11 cellular contexts compared by ENCODE assay signal in genomic region chrX:33211356-33212254, GRCh38. TPM values are rescaled to one million over a fixed set of nuclear protein-coding genes. Genes with fewer than 3 reads are reported as not detected.
DNase-seq lines count a peak whose midpoint lies in the region; ATAC-seq and TF ChIP-seq lines count a peak whose summit lies in the region.
"Had no signal": no experiment of that assay in that cellular context is flagged by ENCODE, and none has a peak within 500 bp of the region (broad histone marks: within the 10 kb centered on the region; RNA-seq: fewer than 3 reads in every experiment).

TSS of gene DMD (minus strand) at chrX:33211549. CDS start at chrX:33211312, 237 bp downstream.

- no TSS peak for BruUV-seq in Calu3 (replicated peaks; lab: Mats Ljungman, UMichigan)

- H3K36me3 Mint-ChIP-seq in Calu3 (ENCODE audit: insufficient read depth, unreplicated experiment), result peaks cover 4% of the 10 kb centered on the region

- no peak within 1 kb of the TSS for H3K27ac Mint-ChIP-seq in Calu3 (ENCODE audit: unreplicated experiment)

- peak within 1 kb of the TSS; percentile 48 for H3K4me3 Mint-ChIP-seq in Calu3 (ENCODE audit: low read depth, unreplicated experiment)

- in situ Hi-C loops in brain microvascular endothelial cell (cut with HindIII; ENCODE audit: low pct_ligation_motif_present, low sequenced_read_pairs), result no loop called here

- intact Hi-C loops in Calu3 (cut with micrococcal nuclease; ENCODE audit: unreplicated experiment), result no loop called here

- H3K36me3 ChIP-seq in brain microvascular endothelial cell (replicated peaks), result no peaks in the 10 kb centered on the region
- H3K36me3 ChIP-seq: HAP-1 had no signal

- DNase-seq in Calu3, result peak; percentile 46
- DNase-seq in brain microvascular endothelial cell, result peak; percentile 89
- DNase-seq in inferior parietal cortex (ENCODE audit: extremely low spot score), result peak; percentile 30
- DNase-seq in pulmonary artery endothelial cell (ENCODE audit: low read depth, low spot score), result peak; percentile 47
- DNase-seq in activated effector memory CD4-positive, alpha-beta T cell treated with anti-CD3 and anti-CD28 coated beads, Interleukin-2, amount 50 U/mL, for 16 hours, result no peak
- no peak for DNase-seq in stimulated activated CD4-positive, alpha-beta T cell treated with anti-CD3 and anti-CD28 coated beads, Interleukin-12 subunit alpha, Interleukin-12 subunit beta, amount 100 ng/mL, for 4 hours
- DNase-seq in DMS 273 treated with DMSO at 0.1 percent for 48 hours (lab: John Stamatoyannopoulos, UW), result no peak
- DNase-seq: NCI-H2171 had no signal

- H3K9me3 Mint-ChIP-seq in Calu3 (ENCODE audit: low read depth, unreplicated experiment), result no peaks in the 10 kb centered on the region

- peak within 1 kb of the TSS; percentile 55 for H3K4me3 ChIP-seq in brain microvascular endothelial cell (ENCODE audit: low read depth, low read length)
- H3K4me3 ChIP-seq: HAP-1 had no signal

- peak within 1 kb of the TSS; percentile 73 for H3K27ac ChIP-seq in brain microvascular endothelial cell

- ATAC-seq in HG03442 (IDR thresholded peaks at IDR 0.05; ENCODE audit: unreplicated experiment), result no peak
- ATAC-seq: left colon had no signal

- CTCF ChIA-PET in Calu3 (lab: Charles Lee), result interaction anchor here (0.5 kb wide), 1 partner anchor 755 kb away, joined by 3 read pairs; no protein-coding TSS in a partner anchor

- H3K27me3 Mint-ChIP-seq in Calu3 (ENCODE audit: unreplicated experiment), result no peaks in the 10 kb centered on the region

- no peak for TF ChIP-seq CTCF in Calu3 (IDR thresholded peaks at IDR 0.05; ENCODE audit: unreplicated experiment)
- peak; percentile 15 for TF ChIP-seq CTCF in brain microvascular endothelial cell (IDR thresholded peaks at IDR 0.05; ENCODE audit: low read depth, low read length, missing control alignments)

- peaks cover 4% of the 10 kb centered on the region for H3K4me1 Mint-ChIP-seq in Calu3 (ENCODE audit: low read depth, unreplicated experiment)

- no peaks in the 10 kb centered on the region for H3K27me3 ChIP-seq in brain microvascular endothelial cell (replicated peaks)

RNA-seq across cellular contexts. Expression of gene DMD, which starts in this region (rescaled TPM):
- total RNA-seq in Calu3 (2022) (7.6 and 11.6 TPM in 2 replicates), pulmonary artery endothelial cell (4.0 and 5.7 TPM in 2 replicates)

Comparison
In these comparisons a context has a peak if more than half of its experiments do, and no peak if none do; other contexts are left out.
1. DNase-seq: peak in Calu3 (single experiment), brain microvascular endothelial cell (single experiment), inferior parietal cortex (single experiment) and pulmonary artery endothelial cell (single experiment); none in activated effector memory CD4-positive, alpha-beta T cell treated with anti-CD3 and anti-CD28 coated beads, Interleukin-2, amount 50 U/mL, for 16 hours (single experiment), stimulated activated CD4-positive, alpha-beta T cell treated with anti-CD3 and anti-CD28 coated beads, Interleukin-12 subunit alpha, Interleukin-12 subunit beta, amount 100 ng/mL, for 4 hours (single experiment) and DMS 273 treated with DMSO at 0.1 percent for 48 hours (single experiment).